10 cellular contexts compared by ENCODE assay signal in genomic region chr6:41053056-41053455, GRCh38. TPM values are rescaled to one million over a fixed set of nuclear protein-coding genes. Genes with fewer than 3 reads are reported as not detected.
DNase-seq lines count a peak whose midpoint lies in the region; ATAC-seq and TF ChIP-seq lines count a peak whose summit lies in the region.
"Had no signal": no experiment of that assay in that cellular context is flagged by ENCODE, and none has a peak within 500 bp of the region (broad histone marks: within the 10 kb centered on the region; RNA-seq: fewer than 3 reads in every experiment).

APOBEC2 (plus strand) TSS chr6:41053202; CDS start chr6:41053348, 146 bp downstream.

- no peak within 1 kb of the TSS for H3K4me3 ChIP-seq in SJCRH30
- peak within 1 kb of the TSS; percentile 34 to 55 (median 46) for H3K4me3 ChIP-seq in heart right ventricle

- WGBS in heart right ventricle, 2 donors, result 22 to 51% methylated on average over 5 of the region's 5 CpGs

- no peak within 1 kb of the TSS for H3K4me3 Mint-ChIP-seq in activated CD4-positive, alpha-beta memory T cell treated with anti-CD3 and anti-CD28 coated beads, Interleukin-2, amount 10 ng/mL, durations not matched to agents 7 days and 5 days
- H3K4me3 Mint-ChIP-seq in activated CD4-positive, alpha-beta memory T cell treated with anti-CD3 and anti-CD28 coated beads for 36 hours, result no peak within 1 kb of the TSS

- H3K4me1 ChIP-seq in SJCRH30, result peaks cover 64% of the 10 kb centered on the region
- H3K4me1 ChIP-seq in heart right ventricle, result peaks cover 0 to 70% (median 32%) of the 10 kb centered on the region in 9 donors

- no peaks in the 10 kb centered on the region for H3K27me3 ChIP-seq in SJCRH30
- no peaks in the 10 kb centered on the region for H3K27me3 ChIP-seq in heart right ventricle

- ATAC-seq in heart right ventricle (peak; percentile 74 to 92 (median 89)), sciatic nerve (no peak)

- no peak for DNase-seq in activated CD4-positive, alpha-beta memory T cell treated with anti-CD3 and anti-CD28 coated beads, Interleukin-2, amount 10 ng/mL, durations not matched to agents 7 days and 5 days
- DNase-seq in activated CD4-positive, alpha-beta memory T cell treated with anti-CD3 and anti-CD28 coated beads for 36 hours, result no peak
- DNase-seq in SJCRH30 (peak; percentile 79 to 87), heart right ventricle (peak; percentile 78 to 86), retina (peak; percentile 44), T-helper 9 cell (no peak), sciatic nerve (ENCODE audit: low spot score) (no peak), ureter (ENCODE audit: low spot score) (no peak)
- DNase-seq: activated CD4-positive, alpha-beta T cell treated with anti-CD3 and anti-CD28 coated beads for 4 hours; NCI-H1092 had no signal

- peaks cover 17% of the 10 kb centered on the region for H3K4me1 Mint-ChIP-seq in activated CD4-positive, alpha-beta memory T cell treated with anti-CD3 and anti-CD28 coated beads, Interleukin-2, amount 10 ng/mL, durations not matched to agents 7 days and 5 days
- peaks cover 13% of the 10 kb centered on the region for H3K4me1 Mint-ChIP-seq in activated CD4-positive, alpha-beta memory T cell treated with anti-CD3 and anti-CD28 coated beads for 36 hours (ENCODE audit: low read depth)

- no peaks in the 10 kb centered on the region for H3K9me3 Mint-ChIP-seq in activated CD4-positive, alpha-beta memory T cell treated with anti-CD3 and anti-CD28 coated beads, Interleukin-2, amount 10 ng/mL, durations not matched to agents 7 days and 5 days
- H3K9me3 Mint-ChIP-seq in activated CD4-positive, alpha-beta memory T cell treated with anti-CD3 and anti-CD28 coated beads for 36 hours, result no peaks in the 10 kb centered on the region

- no peaks in the 10 kb centered on the region for H3K27me3 Mint-ChIP-seq in activated CD4-positive, alpha-beta memory T cell treated with anti-CD3 and anti-CD28 coated beads, Interleukin-2, amount 10 ng/mL, durations not matched to agents 7 days and 5 days
- no peaks in the 10 kb centered on the region for H3K27me3 Mint-ChIP-seq in activated CD4-positive, alpha-beta memory T cell treated with anti-CD3 and anti-CD28 coated beads for 36 hours

- POLR2A ChIA-PET in activated CD4-positive, alpha-beta memory T cell treated with anti-CD3 and anti-CD28 coated beads, Interleukin-2, amount 10 ng/mL, durations not matched to agents 7 days and 5 days (lab: Charles Lee), result interaction anchor here (1.3 to 3.8 kb wide), 5 partner anchors 16 to 25 kb away, joined by 3 to 23 read pairs (median 8); no protein-coding TSS in a partner anchor
- POLR2A ChIA-PET in activated CD4-positive, alpha-beta memory T cell treated with anti-CD3 and anti-CD28 coated beads for 36 hours (lab: Charles Lee), result no interaction called here

- no peaks in the 10 kb centered on the region for H3K9me3 ChIP-seq in SJCRH30 (replicated peaks)
- H3K9me3 ChIP-seq in heart right ventricle, result no peaks in the 10 kb centered on the region

- CTCF ChIA-PET in activated CD4-positive, alpha-beta memory T cell treated with anti-CD3 and anti-CD28 coated beads, Interleukin-2, amount 10 ng/mL, durations not matched to agents 7 days and 5 days (lab: Charles Lee), result interaction anchor here (5.1 to 6.6 kb wide), 2 partner anchors 12 to 25 kb away, joined by 36 to 38 read pairs; partner anchors contain the start of genes TSPO2 and UNC5CL
- CTCF ChIA-PET in activated CD4-positive, alpha-beta memory T cell treated with anti-CD3 and anti-CD28 coated beads for 36 hours (lab: Charles Lee), result interaction anchor here (1.0 to 1.8 kb wide), 2 partner anchors 14 to 25 kb away, joined by 4 to 7 read pairs; partner anchors contain the start of gene UNC5CL

- no peak for TF ChIP-seq CTCF in heart right ventricle (IDR thresholded peaks at IDR 0.05)

- peak within 1 kb of the TSS; percentile 71 for H3K27ac Mint-ChIP-seq in activated CD4-positive, alpha-beta memory T cell treated with anti-CD3 and anti-CD28 coated beads, Interleukin-2, amount 10 ng/mL, durations not matched to agents 7 days and 5 days
- H3K27ac Mint-ChIP-seq in activated CD4-positive, alpha-beta memory T cell treated with anti-CD3 and anti-CD28 coated beads for 36 hours, result no peak within 1 kb of the TSS

- no peaks in the 10 kb centered on the region for H3K36me3 ChIP-seq in SJCRH30
- peaks cover 0 to 5% (median 0%) of the 10 kb centered on the region in 9 donors for H3K36me3 ChIP-seq in heart right ventricle

- intact Hi-C loops in activated CD4-positive, alpha-beta memory T cell treated with anti-CD3 and anti-CD28 coated beads for 36 hours (cut with micrococcal nuclease), result no loop called here
- intact Hi-C loops in heart right ventricle (cut with DNase I), result no loop called here
- intact Hi-C loops in sciatic nerve (cut with DNase I), result no loop called here

- peak within 1 kb of the TSS; percentile 47 for H3K27ac ChIP-seq in SJCRH30
- peak within 1 kb of the TSS; percentile 77 to 94 (median 88) for H3K27ac ChIP-seq in heart right ventricle

- peaks cover 6% of the 10 kb centered on the region for H3K36me3 Mint-ChIP-seq in activated CD4-positive, alpha-beta memory T cell treated with anti-CD3 and anti-CD28 coated beads, Interleukin-2, amount 10 ng/mL, durations not matched to agents 7 days and 5 days (ENCODE audit: low read depth)
- peaks cover 15% of the 10 kb centered on the region for H3K36me3 Mint-ChIP-seq in activated CD4-positive, alpha-beta memory T cell treated with anti-CD3 and anti-CD28 coated beads for 36 hours

RNA-seq across cellular contexts. Expression of gene APOBEC2, which starts in this region (rescaled TPM):
- not detected for total RNA-seq in activated CD4-positive, alpha-beta memory T cell treated with anti-CD3 and anti-CD28 coated beads, Interleukin-2, amount 10 ng/mL, durations not matched to agents 7 days and 5 days
- not detected for total RNA-seq in activated CD4-positive, alpha-beta memory T cell treated with anti-CD3 and anti-CD28 coated beads for 36 hours
- total RNA-seq in SJCRH30 (2014; rRNA removed; shearing (Covaris generic)), result 7.0 and 7.7 TPM in 2 replicates
- 100 to 1,000 TPM; 174 to 307 (median 224) TPM for total RNA-seq in heart right ventricle
- 100 to 1,000 TPM in 1 of 2 donors, 10 to 100 TPM in 1; 79.0 to 134 TPM for polyA plus RNA-seq in heart right ventricle
- total RNA-seq in sciatic nerve, result not detected
- 0.57 TPM for total RNA-seq in ureter

Comparison
In these comparisons a context has a peak if more than half of its experiments do, and no peak if none do; other contexts are left out.
1. RNA of gene APOBEC2 (total RNA-seq): 174 to 307 TPM in heart right ventricle; 7.0 to 7.7 TPM in SJCRH30, 0.57 TPM in ureter (single experiment), not detected in activated CD4-positive, alpha-beta memory T cell treated with anti-CD3 and anti-CD28 coated beads, Interleukin-2, amount 10 ng/mL, durations not matched to agents 7 days and 5 days, not detected in activated CD4-positive, alpha-beta memory T cell treated with anti-CD3 and anti-CD28 coated beads for 36 hours and not detected in sciatic nerve (single experiment); every median in the first group is over 10 times any median in the second.
2. DNase-seq: peak in SJCRH30 (2 of 2), heart right ventricle (2 of 2) and retina (single experiment); none in activated CD4-positive, alpha-beta memory T cell treated with anti-CD3 and anti-CD28 coated beads, Interleukin-2, amount 10 ng/mL, durations not matched to agents 7 days and 5 days (single experiment), activated CD4-positive, alpha-beta memory T cell treated with anti-CD3 and anti-CD28 coated beads for 36 hours (single experiment), T-helper 9 cell (single experiment), sciatic nerve (single experiment) and ureter (single experiment).